In genomic region chr3:134795776-134796312, GRCh38 we compare ENCODE assay signal across 9 cellular contexts. TPM values are rescaled to one million over a fixed set of nuclear protein-coding genes. Genes with fewer than 3 reads are reported as not detected.
DNase-seq lines count a peak whose midpoint lies in the region; ATAC-seq and TF ChIP-seq lines count a peak whose summit lies in the region.
"Had no signal": no experiment of that assay in that cellular context is flagged by ENCODE, and none has a peak within 500 bp of the region (broad histone marks: within the 10 kb centered on the region; RNA-seq: fewer than 3 reads in every experiment).

No MANE protein-coding gene starts in this region.

- H3K27ac Mint-ChIP-seq in activated B cell treated with CpG ODN at 0.5 μM for 24 hours, result no peak overlapping the region
- no peak overlapping the region for H3K27ac Mint-ChIP-seq in stimulated activated effector memory CD8-positive, alpha-beta T cell treated with anti-CD3 and anti-CD28 coated beads, Interleukin-12 subunit alpha, Interleukin-12 subunit beta, amount 100 ng/mL, for 72 hours

- H3K27me3 Mint-ChIP-seq in activated B cell treated with CpG ODN at 0.5 μM for 24 hours, result peaks cover 39% of the 10 kb centered on the region

- peak overlapping the region; percentile 43 for H3K4me3 ChIP-seq in hepatocyte

- H3K36me3 ChIP-seq in hepatocyte (replicated peaks; ENCODE audit: insufficient read depth, low read depth), result no peaks in the 10 kb centered on the region

- H3K9me2 ChIP-seq in hepatocyte (replicated peaks; ENCODE audit: insufficient read depth), result no peaks in the 10 kb centered on the region

- WGBS in hepatocyte (ENCODE audit: low lambda C conversion rate, missing lambda C conversion rate), result 4% methylated on average over 44 of the region's 49 CpGs

- peaks cover 1% of the 10 kb centered on the region for H3K36me3 Mint-ChIP-seq in activated B cell treated with CpG ODN at 0.5 μM for 24 hours (ENCODE audit: low read depth)
- H3K36me3 Mint-ChIP-seq in stimulated activated effector memory CD8-positive, alpha-beta T cell treated with anti-CD3 and anti-CD28 coated beads, Interleukin-12 subunit alpha, Interleukin-12 subunit beta, amount 100 ng/mL, for 72 hours, result no peaks in the 10 kb centered on the region

- H2AFZ ChIP-seq in hepatocyte, result peak overlapping the region; percentile 63

- CTCF ChIA-PET in activated B cell treated with CpG ODN at 0.5 μM for 24 hours (lab: Charles Lee), result interaction anchor here (1.9 to 5.1 kb wide), 3 partner anchors 57 to 1102 kb away, joined by 5 to 45 read pairs (median 11); no protein-coding TSS in a partner anchor

- no peaks in the 10 kb centered on the region for H3K9me3 ChIP-seq in hepatocyte (ENCODE audit: low read depth)

- intact Hi-C loops in activated B cell treated with CpG ODN at 0.5 μM for 24 hours (cut with micrococcal nuclease), result loop anchor here (1.0 kb wide), 5 partner anchors 57 to 1099 kb away; no protein-coding TSS in a partner anchor

- no peak for DNase-seq in activated B cell treated with CpG ODN at 0.5 μM for 24 hours
- peak; percentile 26 for DNase-seq in hepatocyte (ENCODE audit: low spot score)
- DNase-seq in stimulated activated effector memory CD8-positive, alpha-beta T cell treated with anti-CD3 and anti-CD28 coated beads, Interleukin-12 subunit alpha, Interleukin-12 subunit beta, amount 100 ng/mL, for 72 hours (ENCODE audit: low spot score in 2 of 2), result no peak
- DNase-seq in epidermal melanocyte (ENCODE audit: insufficient read length, low spot score), result no peak
- DNase-seq in GOT3 (lab: John Stamatoyannopoulos, UW), result no peak
- DNase-seq in NOMO-1 treated with dmso at 0.1 percent for 144 hours (lab: John Stamatoyannopoulos, UW; ENCODE audit: unreplicated experiment), result no peak

- TF ChIP-seq CTCF in activated B cell treated with CpG ODN at 0.5 μM for 24 hours (IDR thresholded peaks at IDR 0.05), result no peak
- TF ChIP-seq CTCF in hepatocyte (IDR thresholded peaks at IDR 0.05; ENCODE audit: poor library complexity), result no peak

- H3K27ac ChIP-seq in hepatocyte, result no peak overlapping the region

- H3K4me1 ChIP-seq in hepatocyte (ENCODE audit: insufficient read depth), result no peaks in the 10 kb centered on the region

- H4K20me1 ChIP-seq in hepatocyte (ENCODE audit: insufficient read depth, poor library complexity, severe bottlenecking), result no peaks in the 10 kb centered on the region

- no peaks in the 10 kb centered on the region for H3K79me2 ChIP-seq in hepatocyte

- no peak for TF ChIP-seq POLR2A in GM18505 (IDR thresholded peaks at IDR 0.05; ENCODE audit: borderline replicate concordance, extremely low read depth, insufficient read depth, insufficient read length)

- POLR2A ChIA-PET in activated B cell treated with CpG ODN at 0.5 μM for 24 hours (lab: Charles Lee), result no interaction called here

- peaks cover 60% of the 10 kb centered on the region for H3K27me3 ChIP-seq in hepatocyte

- ATAC-seq in GM18505 (IDR thresholded peaks at IDR 0.05; ENCODE audit: unreplicated experiment) (peak; percentile 8), HG02870 (IDR thresholded peaks at IDR 0.05; ENCODE audit: unreplicated experiment) (peak; percentile 4), activated B cell treated with CpG ODN at 0.5 μM for 24 hours (ENCODE audit: low read depth) (no peak)
- no peak for ATAC-seq in stimulated activated effector memory CD8-positive, alpha-beta T cell treated with anti-CD3 and anti-CD28 coated beads, Interleukin-12 subunit alpha, Interleukin-12 subunit beta, amount 100 ng/mL, for 72 hours

- no peaks in the 10 kb centered on the region for H3K9me3 Mint-ChIP-seq in activated B cell treated with CpG ODN at 0.5 μM for 24 hours
- H3K9me3 Mint-ChIP-seq in stimulated activated effector memory CD8-positive, alpha-beta T cell treated with anti-CD3 and anti-CD28 coated beads, Interleukin-12 subunit alpha, Interleukin-12 subunit beta, amount 100 ng/mL, for 72 hours, result no peaks in the 10 kb centered on the region

- peak overlapping the region; percentile 93 for H3K4me2 ChIP-seq in hepatocyte

- peaks cover 10% of the 10 kb centered on the region for H3K4me1 Mint-ChIP-seq in activated B cell treated with CpG ODN at 0.5 μM for 24 hours
- peaks cover 12% of the 10 kb centered on the region for H3K4me1 Mint-ChIP-seq in stimulated activated effector memory CD8-positive, alpha-beta T cell treated with anti-CD3 and anti-CD28 coated beads, Interleukin-12 subunit alpha, Interleukin-12 subunit beta, amount 100 ng/mL, for 72 hours

- H3K4me3 Mint-ChIP-seq in activated B cell treated with CpG ODN at 0.5 μM for 24 hours, result peak overlapping the region; percentile 84
- peak overlapping the region; percentile 65 for H3K4me3 Mint-ChIP-seq in stimulated activated effector memory CD8-positive, alpha-beta T cell treated with anti-CD3 and anti-CD28 coated beads, Interleukin-12 subunit alpha, Interleukin-12 subunit beta, amount 100 ng/mL, for 72 hours

RNA-seq across cellular contexts. Expression of gene EPHB1, which starts 0.8 kb away (rescaled TPM):
- 2.8 and 3.8 TPM in 2 replicates for total RNA-seq in activated B cell treated with CpG ODN at 0.5 μM for 24 hours
- total RNA-seq in hepatocyte, result 2.3 and 3.3 TPM in 2 replicates
- polyA plus RNA-seq in hepatocyte, result 4.5 and 5.6 TPM in 2 replicates
- total RNA-seq: activated CD8-positive, alpha-beta memory T cell treated with anti-CD3 and anti-CD28 coated beads for 36 hours had no signal

Comparison
In these comparisons a context has a peak if more than half of its experiments do, and no peak if none do; other contexts are left out.
1. ATAC-seq: peak in GM18505 (single experiment) and HG02870 (single experiment); none in activated B cell treated with CpG ODN at 0.5 μM for 24 hours (single experiment) and stimulated activated effector memory CD8-positive, alpha-beta T cell treated with anti-CD3 and anti-CD28 coated beads, Interleukin-12 subunit alpha, Interleukin-12 subunit beta, amount 100 ng/mL, for 72 hours (single experiment).